9 cellular contexts compared by ENCODE assay signal in genomic region chr10:79267449-79267848, GRCh38.
DNase-seq lines count a peak whose midpoint lies in the region; ATAC-seq and TF ChIP-seq lines count a peak whose summit lies in the region.
"Had no signal": no experiment of that assay in that cellular context is flagged by ENCODE, and none has a peak within 500 bp of the region (broad histone marks: within the 10 kb centered on the region; RNA-seq: fewer than 3 reads in every experiment).

No MANE protein-coding gene starts in this region.

- intact Hi-C loops in activated CD8-positive, alpha-beta T cell treated with anti-CD3 and anti-CD28 coated beads for 36 hours (cut with micrococcal nuclease): no loop called here
- intact Hi-C loops in transverse colon (cut with DNase I; ENCODE audit: low total_unique reads): no loop called here

- WGBS in lung, 2 donors: 51 to 68% methylated on average over 2 of the region's 2 CpGs
- 86% methylated on average over 2 of the region's 2 CpGs; no CpG with 5 or more reads in 1 of the 2 donors for WGBS in transverse colon (ENCODE audit: low coverage in 1 of 2), 2 donors

- H3K27ac ChIP-seq in lung (ENCODE audit: low read depth in 1 of 2, low read length in 1 of 2) (peak overlapping the region; percentile 26 to 78), transverse colon (peak overlapping the region; percentile 64 to 81 (median 75))

- no peak for ATAC-seq in activated CD8-positive, alpha-beta T cell treated with anti-CD3 and anti-CD28 coated beads for 36 hours
- ATAC-seq in activated CD8-positive, alpha-beta T cell treated with anti-CD3 and anti-CD28 coated beads, Interleukin-2, amount 10 ng/mL, durations not matched to agents 7 days and 5 days: no peak
- ATAC-seq in lung (ENCODE audit: insufficient read depth, low FRiP score) (no peak), HG02571 (IDR thresholded peaks at IDR 0.05; ENCODE audit: unreplicated experiment) (no peak), GM18517 (IDR thresholded peaks at IDR 0.05; ENCODE audit: unreplicated experiment) (no peak)

- no peak for DNase-seq in activated CD8-positive, alpha-beta T cell treated with anti-CD3 and anti-CD28 coated beads for 36 hours
- DNase-seq in activated CD8-positive, alpha-beta T cell treated with anti-CD3 and anti-CD28 coated beads, Interleukin-2, amount 10 ng/mL, durations not matched to agents 7 days and 5 days: no peak
- DNase-seq in astrocyte of the cerebellum (ENCODE audit: low read depth): no peak
- DNase-seq in lung (ENCODE audit: low spot score): no peak
- no peak for DNase-seq in transverse colon
- DNase-seq in NCI-H446 treated with DMSO at 0.1 percent for 48 hours (lab: John Stamatoyannopoulos, UW): no peak
- DNase-seq: MG63 had no signal

- H3K27me3 Mint-ChIP-seq in activated CD8-positive, alpha-beta T cell treated with anti-CD3 and anti-CD28 coated beads for 36 hours: no peaks in the 10 kb centered on the region
- H3K27me3 Mint-ChIP-seq in activated CD8-positive, alpha-beta T cell treated with anti-CD3 and anti-CD28 coated beads, Interleukin-2, amount 10 ng/mL, durations not matched to agents 7 days and 5 days (ENCODE audit: low read depth): no peaks in the 10 kb centered on the region

- no peak overlapping the region for H3K4me3 ChIP-seq in astrocyte of the cerebellum (ENCODE audit: low read depth, low read length)
- no peak overlapping the region for H3K4me3 ChIP-seq in lung
- no peak overlapping the region for H3K4me3 ChIP-seq in transverse colon
- H3K4me3 ChIP-seq: MG63 had no signal

- TF ChIP-seq CTCF in activated CD8-positive, alpha-beta T cell treated with anti-CD3 and anti-CD28 coated beads for 36 hours (IDR thresholded peaks at IDR 0.05): peak; percentile 31
- TF ChIP-seq CTCF in astrocyte of the cerebellum (IDR thresholded peaks at IDR 0.05; ENCODE audit: low read depth, low read length, missing control alignments) (peak; percentile 15), lung (IDR thresholded peaks at IDR 0.05; ENCODE audit: control extremely low read depth, extremely low read depth) (no peak), transverse colon (IDR thresholded peaks at IDR 0.05) (no peak)

- no peak for TF ChIP-seq EP300 in transverse colon (IDR thresholded peaks at IDR 0.05; ENCODE audit: low read depth)

- in situ Hi-C loops in astrocyte of the cerebellum (cut with HindIII; ENCODE audit: low sequenced_read_pairs): no loop called here
- in situ Hi-C loops in transverse colon (cut with MboI; ENCODE audit: low pct_ligation_motif_present in 1 of 4, low pct_unique_long_range_greater_than_20kb in 1 of 4, low sequenced_read_pairs in 3 of 4): no loop called here

- no peak for TF ChIP-seq POLR2A in transverse colon (IDR thresholded peaks at IDR 0.05)

- H3K4me1 Mint-ChIP-seq in activated CD8-positive, alpha-beta T cell treated with anti-CD3 and anti-CD28 coated beads for 36 hours (ENCODE audit: low read depth): peaks cover 28% of the 10 kb centered on the region
- H3K4me1 Mint-ChIP-seq in activated CD8-positive, alpha-beta T cell treated with anti-CD3 and anti-CD28 coated beads, Interleukin-2, amount 10 ng/mL, durations not matched to agents 7 days and 5 days (ENCODE audit: low read depth): peaks cover 42% of the 10 kb centered on the region

- H3K9me3 ChIP-seq in lung (ENCODE audit: control insufficient read depth in 2 of 2, insufficient read depth in 1 of 2, low read length in 1 of 2): peaks cover 0 to 2% of the 10 kb centered on the region in 2 donors
- H3K9me3 ChIP-seq in transverse colon: no peaks in the 10 kb centered on the region
- H3K9me3 ChIP-seq: MG63 had no signal

- CTCF ChIA-PET in activated CD8-positive, alpha-beta T cell treated with anti-CD3 and anti-CD28 coated beads for 36 hours (lab: Charles Lee): interaction anchor here (0.9 to 1.1 kb wide), 3 partner anchors 16 to 107 kb away, joined by 3 to 4 read pairs (median 4); no protein-coding TSS in a partner anchor
- CTCF ChIA-PET in activated CD8-positive, alpha-beta T cell treated with anti-CD3 and anti-CD28 coated beads, Interleukin-2, amount 10 ng/mL, durations not matched to agents 7 days and 5 days (lab: Charles Lee): interaction anchor here (0.6 to 1.6 kb wide), 3 partner anchors 17 to 107 kb away, joined by 3 read pairs; no protein-coding TSS in a partner anchor

- H3K27me3 ChIP-seq in lung (ENCODE audit: control insufficient read depth, insufficient read depth): no peaks in the 10 kb centered on the region
- no peaks in the 10 kb centered on the region for H3K27me3 ChIP-seq in transverse colon
- H3K27me3 ChIP-seq: MG63 had no signal

- H3K4me3 Mint-ChIP-seq in activated CD8-positive, alpha-beta T cell treated with anti-CD3 and anti-CD28 coated beads for 36 hours: no peak overlapping the region
- H3K4me3 Mint-ChIP-seq in activated CD8-positive, alpha-beta T cell treated with anti-CD3 and anti-CD28 coated beads, Interleukin-2, amount 10 ng/mL, durations not matched to agents 7 days and 5 days: no peak overlapping the region

- H3K27ac Mint-ChIP-seq in activated CD8-positive, alpha-beta T cell treated with anti-CD3 and anti-CD28 coated beads for 36 hours: no peak overlapping the region
- no peak overlapping the region for H3K27ac Mint-ChIP-seq in activated CD8-positive, alpha-beta T cell treated with anti-CD3 and anti-CD28 coated beads, Interleukin-2, amount 10 ng/mL, durations not matched to agents 7 days and 5 days

- no peaks in the 10 kb centered on the region for H3K9me3 Mint-ChIP-seq in activated CD8-positive, alpha-beta T cell treated with anti-CD3 and anti-CD28 coated beads for 36 hours
- no peaks in the 10 kb centered on the region for H3K9me3 Mint-ChIP-seq in activated CD8-positive, alpha-beta T cell treated with anti-CD3 and anti-CD28 coated beads, Interleukin-2, amount 10 ng/mL, durations not matched to agents 7 days and 5 days (ENCODE audit: insufficient read depth)

- H3K4me1 ChIP-seq in lung (ENCODE audit: control insufficient read depth in 2 of 2, insufficient read depth in 2 of 2, low read length in 2 of 2) (peaks cover 14 to 55% of the 10 kb centered on the region in 2 donors), transverse colon (peaks cover 20 to 74% (median 41%) of the 10 kb centered on the region in 4 donors)

- POLR2A ChIA-PET in activated CD8-positive, alpha-beta T cell treated with anti-CD3 and anti-CD28 coated beads for 36 hours (lab: Charles Lee): no interaction called here
- POLR2A ChIA-PET in activated CD8-positive, alpha-beta T cell treated with anti-CD3 and anti-CD28 coated beads, Interleukin-2, amount 10 ng/mL, durations not matched to agents 7 days and 5 days (lab: Charles Lee): no interaction called here

- H3K36me3 ChIP-seq in lung (ENCODE audit: control insufficient read depth in 2 of 2, insufficient read depth in 2 of 2, low read length in 2 of 2) (peaks cover 0 to 5% of the 10 kb centered on the region in 2 donors), transverse colon (no peaks in the 10 kb centered on the region)

- no peaks in the 10 kb centered on the region for H3K36me3 Mint-ChIP-seq in activated CD8-positive, alpha-beta T cell treated with anti-CD3 and anti-CD28 coated beads for 36 hours (ENCODE audit: low read depth)
- H3K36me3 Mint-ChIP-seq in activated CD8-positive, alpha-beta T cell treated with anti-CD3 and anti-CD28 coated beads, Interleukin-2, amount 10 ng/mL, durations not matched to agents 7 days and 5 days (ENCODE audit: low read depth): peaks cover 6% of the 10 kb centered on the region

Comparison
In these comparisons a context has a peak if more than half of its experiments do, and no peak if none do; other contexts are left out.
1. CTCF ChIP-seq: peak in activated CD8-positive, alpha-beta T cell treated with anti-CD3 and anti-CD28 coated beads for 36 hours (single experiment) and astrocyte of the cerebellum (single experiment); none in lung (single experiment) and transverse colon (0 of 5).